Comparison of ENCODE assay signal across 10 cellular contexts in genomic region chr11:121687961-121688566, GRCh38.
DNase-seq lines count a peak whose midpoint lies in the region; ATAC-seq and TF ChIP-seq lines count a peak whose summit lies in the region.
"Had no signal": no experiment of that assay in that cellular context is flagged by ENCODE, and none has a peak within 500 bp of the region (broad histone marks: within the 10 kb centered on the region; RNA-seq: fewer than 3 reads in every experiment).

No MANE protein-coding gene starts in this region.

- H3K9me3 Mint-ChIP-seq in brain, result peaks cover 0 to 6% (median 0%) of the 10 kb centered on the region in 5 experiments
- no peaks in the 10 kb centered on the region for H3K9me3 Mint-ChIP-seq in nephron
- H3K9me3 Mint-ChIP-seq in activated naive CD8-positive, alpha-beta T cell treated with anti-CD3 and anti-CD28 coated beads for 36 hours, result no peaks in the 10 kb centered on the region

- H3K4me3 Mint-ChIP-seq in brain (no peak overlapping the region), nephron (no peak overlapping the region)
- no peak overlapping the region for H3K4me3 Mint-ChIP-seq in activated naive CD8-positive, alpha-beta T cell treated with anti-CD3 and anti-CD28 coated beads for 36 hours

- H3K27ac Mint-ChIP-seq in brain (peak overlapping the region in 4 of 5 experiments; percentile 48 to 83 (median 56)), nephron (peak overlapping the region; percentile 83 to 94 (median 92))
- no peak overlapping the region for H3K27ac Mint-ChIP-seq in activated naive CD8-positive, alpha-beta T cell treated with anti-CD3 and anti-CD28 coated beads for 36 hours

- ATAC-seq in HG03432 (IDR thresholded peaks at IDR 0.05; ENCODE audit: unreplicated experiment), result no peak
- no peak for ATAC-seq in GM21515 (IDR thresholded peaks at IDR 0.05; ENCODE audit: unreplicated experiment)

- no peaks in the 10 kb centered on the region for H3K27me3 Mint-ChIP-seq in brain
- H3K27me3 Mint-ChIP-seq in nephron (ENCODE audit: low read depth), result no peaks in the 10 kb centered on the region
- H3K27me3 Mint-ChIP-seq in activated naive CD8-positive, alpha-beta T cell treated with anti-CD3 and anti-CD28 coated beads for 36 hours, result no peaks in the 10 kb centered on the region

- peak; percentile 68 for DNase-seq in EH (ENCODE audit: low read depth)
- peak; percentile 23 for DNase-seq in KBM-7
- no peak for DNase-seq in activated naive CD8-positive, alpha-beta T cell treated with anti-CD3 and anti-CD28 coated beads for 36 hours
- no peak for DNase-seq in SHP77 (lab: John Stamatoyannopoulos, UW)
- DNase-seq: activated CD4-positive, CD25-positive, alpha-beta regulatory T cell treated with anti-CD3 and anti-CD28 coated beads, Interleukin-2, amount 50 U/mL, for 72 hours; activated naive CD4-positive, alpha-beta T cell treated with Interleukin-2 at 50 U/mL for 16 hours had no signal

- H3K4me1 Mint-ChIP-seq in brain, result peaks cover 33% of the 10 kb centered on the region
- peaks cover 43% of the 10 kb centered on the region for H3K4me1 Mint-ChIP-seq in nephron
- no peaks in the 10 kb centered on the region for H3K4me1 Mint-ChIP-seq in activated naive CD8-positive, alpha-beta T cell treated with anti-CD3 and anti-CD28 coated beads for 36 hours

- H3K36me3 Mint-ChIP-seq in brain (no peaks in the 10 kb centered on the region), nephron (ENCODE audit: low read depth) (no peaks in the 10 kb centered on the region)
- no peaks in the 10 kb centered on the region for H3K36me3 Mint-ChIP-seq in activated naive CD8-positive, alpha-beta T cell treated with anti-CD3 and anti-CD28 coated beads for 36 hours

- TF ChIP-seq CTCF in brain (conservative IDR thresholded peaks at IDR 0.05) (no peak), nephron (IDR thresholded peaks at IDR 0.05; ENCODE audit: unreplicated experiment in 3 of 3) (no peak)

- in situ Hi-C loops in KBM-7 (cut with MboI; ENCODE audit: low pct_unique_long_range_greater_than_20kb, low sequenced_read_pairs), result no loop called here

Comparison
In these comparisons a context has a peak if more than half of its experiments do, and no peak if none do; other contexts are left out.
1. DNase-seq: peak in EH (single experiment) and KBM-7 (single experiment); none in activated naive CD8-positive, alpha-beta T cell treated with anti-CD3 and anti-CD28 coated beads for 36 hours (single experiment) and SHP77 (0 of 2).